19 cellular contexts compared by ENCODE assay signal in the genomic region with DNA sequence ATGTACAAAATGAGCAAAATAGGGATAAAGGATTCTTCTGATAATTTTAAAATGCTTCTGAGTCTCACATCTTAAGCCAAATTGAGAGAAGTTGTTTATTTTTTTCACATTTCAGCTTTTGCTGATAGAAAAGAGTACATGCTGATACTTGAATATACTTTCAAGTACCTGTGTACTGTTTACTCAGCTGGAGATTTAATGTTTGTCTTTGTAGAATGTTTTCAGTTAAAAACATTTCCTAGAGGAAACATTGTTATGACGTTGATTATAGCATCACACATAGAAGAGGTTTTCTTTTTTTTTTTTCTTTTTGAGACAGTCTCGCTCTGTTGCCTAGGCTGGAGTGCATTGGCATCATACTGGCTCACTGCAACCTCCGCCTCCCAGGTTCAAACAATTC. TPM values are rescaled to one million over a fixed set of nuclear protein-coding genes. Genes with fewer than 3 reads are reported as not detected.
DNase-seq lines count a peak whose midpoint lies in the region; ATAC-seq, FAIRE-seq and TF ChIP-seq lines count a peak whose summit lies in the region.
"Had no signal": no experiment of that assay in that cellular context is flagged by ENCODE, and none has a peak within 500 bp of the region (broad histone marks: within the 10 kb centered on the region; RNA-seq: fewer than 3 reads in every experiment).

No MANE protein-coding gene starts in this region.

- no peak overlapping the region for H3K27ac ChIP-seq in CD8-positive, alpha-beta T cell (ENCODE audit: low read depth, low read length)
- H3K27ac ChIP-seq: BLaER1 treated with 17β-estradiol and CSF1 and Interleukin-3, amounts not matched to agents 10 nM and 100 nM had no signal

- H3K9me3 Mint-ChIP-seq in activated CD4-positive, alpha-beta T cell treated with anti-CD3 and anti-CD28 coated beads, Interleukin-2, amount 10 ng/mL, durations not matched to agents 24 days and 14 days, result no peaks in the 10 kb centered on the region
- no peaks in the 10 kb centered on the region for H3K9me3 Mint-ChIP-seq in CD8-positive, alpha-beta T cell
- no peaks in the 10 kb centered on the region for H3K9me3 Mint-ChIP-seq in activated naive CD8-positive, alpha-beta T cell treated with anti-CD3 and anti-CD28 coated beads, Interleukin-2, amount 10 ng/mL, durations not matched to agents 7 days and 5 days
- H3K9me3 Mint-ChIP-seq in natural killer cell treated with Interleukin-12 subunit alpha and Interleukin-12 subunit beta and Interleukin-15 and Interleukin-18, amount 100 ng/mL, for 72 hours, result no peaks in the 10 kb centered on the region
- H3K9me3 Mint-ChIP-seq: HFFc6 had no signal

- no peak for DNase-seq in activated CD4-positive, alpha-beta T cell treated with anti-CD3 and anti-CD28 coated beads, Interleukin-2, amount 10 ng/mL, durations not matched to agents 24 days and 14 days
- no peak for DNase-seq in activated CD4-positive, alpha-beta T cell treated with anti-CD3 and anti-CD28 coated beads for 4 hours
- no peak for DNase-seq in CD8-positive, alpha-beta T cell
- DNase-seq in activated naive CD8-positive, alpha-beta T cell treated with anti-CD3 and anti-CD28 coated beads, Interleukin-2, amount 10 ng/mL, durations not matched to agents 7 days and 5 days, result no peak
- no peak for DNase-seq in natural killer cell treated with Interleukin-12 subunit alpha and Interleukin-12 subunit beta and Interleukin-15 and Interleukin-18, amount 100 ng/mL, for 72 hours (ENCODE audit: low spot score)
- DNase-seq in UCSD-AML1 (lab: John Stamatoyannopoulos, UW; ENCODE audit: unreplicated experiment) (no peak), GM12891 (ENCODE audit: insufficient read length, low spot score) (no peak)
- DNase-seq: HFFc6; KBM-7; NCI-H1048; NCI-H2107; NCI-H226; NCI-H526; NK-92 treated with Interleukin-12 subunit alpha and Interleukin-12 subunit beta, amount 100 ng/mL, for 24 hours; OCI-M1 had no signal

- TF ChIP-seq POLR2A in GM12891 (IDR thresholded peaks at IDR 0.05; ENCODE audit: low read depth, low read length), result no peak

- H3K4me1 ChIP-seq in CD8-positive, alpha-beta T cell (ENCODE audit: insufficient read depth, low read length), result peaks cover 9% of the 10 kb centered on the region

- intact Hi-C loops in activated CD4-positive, alpha-beta T cell treated with anti-CD3 and anti-CD28 coated beads, Interleukin-2, amount 10 ng/mL, durations not matched to agents 24 days and 14 days (cut with micrococcal nuclease), result no loop called here
- intact Hi-C loops in CD8-positive, alpha-beta T cell (cut with DNase I, micrococcal nuclease), result no loop called here

- no peaks in the 10 kb centered on the region for H3K27me3 Mint-ChIP-seq in activated CD4-positive, alpha-beta T cell treated with anti-CD3 and anti-CD28 coated beads, Interleukin-2, amount 10 ng/mL, durations not matched to agents 24 days and 14 days
- H3K27me3 Mint-ChIP-seq in CD8-positive, alpha-beta T cell (ENCODE audit: low read depth), result no peaks in the 10 kb centered on the region
- H3K27me3 Mint-ChIP-seq in activated naive CD8-positive, alpha-beta T cell treated with anti-CD3 and anti-CD28 coated beads, Interleukin-2, amount 10 ng/mL, durations not matched to agents 7 days and 5 days, result no peaks in the 10 kb centered on the region
- no peaks in the 10 kb centered on the region for H3K27me3 Mint-ChIP-seq in natural killer cell treated with Interleukin-12 subunit alpha and Interleukin-12 subunit beta and Interleukin-15 and Interleukin-18, amount 100 ng/mL, for 72 hours

- no peak overlapping the region for H3K4me3 Mint-ChIP-seq in activated CD4-positive, alpha-beta T cell treated with anti-CD3 and anti-CD28 coated beads, Interleukin-2, amount 10 ng/mL, durations not matched to agents 24 days and 14 days
- no peak overlapping the region for H3K4me3 Mint-ChIP-seq in CD8-positive, alpha-beta T cell
- no peak overlapping the region for H3K4me3 Mint-ChIP-seq in activated naive CD8-positive, alpha-beta T cell treated with anti-CD3 and anti-CD28 coated beads, Interleukin-2, amount 10 ng/mL, durations not matched to agents 7 days and 5 days
- H3K4me3 Mint-ChIP-seq in natural killer cell treated with Interleukin-12 subunit alpha and Interleukin-12 subunit beta and Interleukin-15 and Interleukin-18, amount 100 ng/mL, for 72 hours, result no peak overlapping the region
- H3K4me3 Mint-ChIP-seq: HFFc6 had no signal

- peaks cover 7% of the 10 kb centered on the region for H3K36me3 ChIP-seq in CD8-positive, alpha-beta T cell (ENCODE audit: insufficient read depth, low read length)

- H3K4me1 Mint-ChIP-seq in activated CD4-positive, alpha-beta T cell treated with anti-CD3 and anti-CD28 coated beads, Interleukin-2, amount 10 ng/mL, durations not matched to agents 24 days and 14 days, result peaks cover 32% of the 10 kb centered on the region
- H3K4me1 Mint-ChIP-seq in CD8-positive, alpha-beta T cell (ENCODE audit: low read depth), result peaks cover 44% of the 10 kb centered on the region
- peaks cover 15% of the 10 kb centered on the region for H3K4me1 Mint-ChIP-seq in activated naive CD8-positive, alpha-beta T cell treated with anti-CD3 and anti-CD28 coated beads, Interleukin-2, amount 10 ng/mL, durations not matched to agents 7 days and 5 days
- H3K4me1 Mint-ChIP-seq in natural killer cell treated with Interleukin-12 subunit alpha and Interleukin-12 subunit beta and Interleukin-15 and Interleukin-18, amount 100 ng/mL, for 72 hours (ENCODE audit: low read depth in 2 of 2), result peaks cover 12 to 17% of the 10 kb centered on the region in 2 donors

- ATAC-seq in CD8-positive, alpha-beta T cell, result no peak
- no peak for ATAC-seq in activated naive CD8-positive, alpha-beta T cell treated with anti-CD3 and anti-CD28 coated beads, Interleukin-2, amount 10 ng/mL, durations not matched to agents 7 days and 5 days (ENCODE audit: low read depth)
- no peak for ATAC-seq in natural killer cell treated with Interleukin-12 subunit alpha and Interleukin-12 subunit beta and Interleukin-15 and Interleukin-18, amount 100 ng/mL, for 72 hours
- ATAC-seq in GM19463 (IDR thresholded peaks at IDR 0.05; ENCODE audit: unreplicated experiment), result no peak

- no peak for TF ChIP-seq CTCF in CD8-positive, alpha-beta T cell (IDR thresholded peaks at IDR 0.05)

- no peak for FAIRE-seq in GM12891 (lab: Jason Lieb, UNC)

- no peak overlapping the region for H3K4me3 ChIP-seq in CD8-positive, alpha-beta T cell (ENCODE audit: low read depth, low read length)
- H3K4me3 ChIP-seq: BLaER1 treated with 17β-estradiol and CSF1 and Interleukin-3, amounts not matched to agents 10 nM and 100 nM had no signal

- peak overlapping the region; percentile 66 for H3K27ac Mint-ChIP-seq in activated CD4-positive, alpha-beta T cell treated with anti-CD3 and anti-CD28 coated beads, Interleukin-2, amount 10 ng/mL, durations not matched to agents 24 days and 14 days
- peak overlapping the region; percentile 76 for H3K27ac Mint-ChIP-seq in CD8-positive, alpha-beta T cell
- peak overlapping the region; percentile 12 for H3K27ac Mint-ChIP-seq in activated naive CD8-positive, alpha-beta T cell treated with anti-CD3 and anti-CD28 coated beads, Interleukin-2, amount 10 ng/mL, durations not matched to agents 7 days and 5 days
- peak overlapping the region; percentile 6 to 28 for H3K27ac Mint-ChIP-seq in natural killer cell treated with Interleukin-12 subunit alpha and Interleukin-12 subunit beta and Interleukin-15 and Interleukin-18, amount 100 ng/mL, for 72 hours
- H3K27ac Mint-ChIP-seq: HFFc6 had no signal

- no peaks in the 10 kb centered on the region for H3K9me3 ChIP-seq in CD8-positive, alpha-beta T cell (ENCODE audit: low read length)
- H3K9me3 ChIP-seq: BLaER1 treated with 17β-estradiol and CSF1 and Interleukin-3, amounts not matched to agents 10 nM and 100 nM had no signal

- POLR2A ChIA-PET in CD8-positive, alpha-beta T cell (lab: Charles Lee), result interaction anchor here (1.5 kb wide), 1 partner anchor 21 kb away, joined by 3 read pairs; no protein-coding TSS in a partner anchor
- POLR2A ChIA-PET in activated naive CD8-positive, alpha-beta T cell treated with anti-CD3 and anti-CD28 coated beads, Interleukin-2, amount 10 ng/mL, durations not matched to agents 7 days and 5 days (lab: Charles Lee), result no interaction called here

- H3K27me3 ChIP-seq in CD8-positive, alpha-beta T cell (ENCODE audit: insufficient read depth, low read length), result no peaks in the 10 kb centered on the region
- H3K27me3 ChIP-seq: BLaER1 treated with 17β-estradiol and CSF1 and Interleukin-3, amounts not matched to agents 10 nM and 100 nM had no signal

- peaks cover 26% of the 10 kb centered on the region for H3K36me3 Mint-ChIP-seq in activated CD4-positive, alpha-beta T cell treated with anti-CD3 and anti-CD28 coated beads, Interleukin-2, amount 10 ng/mL, durations not matched to agents 24 days and 14 days (ENCODE audit: low read depth)
- H3K36me3 Mint-ChIP-seq in CD8-positive, alpha-beta T cell, result peaks cover 42% of the 10 kb centered on the region
- H3K36me3 Mint-ChIP-seq in activated naive CD8-positive, alpha-beta T cell treated with anti-CD3 and anti-CD28 coated beads, Interleukin-2, amount 10 ng/mL, durations not matched to agents 7 days and 5 days, result peaks cover 18% of the 10 kb centered on the region
- H3K36me3 Mint-ChIP-seq in natural killer cell treated with Interleukin-12 subunit alpha and Interleukin-12 subunit beta and Interleukin-15 and Interleukin-18, amount 100 ng/mL, for 72 hours, result peaks cover 9% of the 10 kb centered on the region

- CTCF ChIA-PET in CD8-positive, alpha-beta T cell (lab: Charles Lee), result interaction anchor here (0.6 to 1.5 kb wide), 4 partner anchors 57 to 356 kb away, joined by 3 to 5 read pairs (median 3); no protein-coding TSS in a partner anchor

RNA-seq across cellular contexts. Expression of a gene that starts 19.7 kb away (rescaled TPM):
- 0.07 and 0.09 TPM in 2 replicates for total RNA-seq in activated CD4-positive, alpha-beta T cell treated with anti-CD3 and anti-CD28 coated beads, Interleukin-2, amount 10 ng/mL, durations not matched to agents 24 days and 14 days
- not detected for total RNA-seq in CD8-positive, alpha-beta T cell
- under 1 TPM in 1 of 2 experiments, not detected in 1; 0.86 TPM for total RNA-seq in activated naive CD8-positive, alpha-beta T cell treated with anti-CD3 and anti-CD28 coated beads, Interleukin-2, amount 10 ng/mL, durations not matched to agents 7 days and 5 days
- under 1 TPM in 1 of 2 donors, not detected in 1; 0.12 TPM for total RNA-seq in natural killer cell treated with Interleukin-12 subunit alpha and Interleukin-12 subunit beta and Interleukin-15 and Interleukin-18, amount 100 ng/mL, for 72 hours
- polyA plus RNA-seq in GM12891 (2012; ENCODE audit: low read depth, missing spikeins), result 0.12 TPM
- total RNA-seq: H4, M059J had no signal

RNA-seq across cellular contexts. Expression of a gene that starts 28.9 kb away (rescaled TPM):
- 7.2 and 8.4 TPM in 2 replicates for total RNA-seq in activated CD4-positive, alpha-beta T cell treated with anti-CD3 and anti-CD28 coated beads, Interleukin-2, amount 10 ng/mL, durations not matched to agents 24 days and 14 days
- total RNA-seq in CD8-positive, alpha-beta T cell, result 1 to 10 TPM; 5.1 to 6.0 TPM
- total RNA-seq in activated naive CD8-positive, alpha-beta T cell treated with anti-CD3 and anti-CD28 coated beads, Interleukin-2, amount 10 ng/mL, durations not matched to agents 7 days and 5 days, result 10 to 100 TPM; 10.8 to 12.5 TPM
- total RNA-seq in natural killer cell treated with Interleukin-12 subunit alpha and Interleukin-12 subunit beta and Interleukin-15 and Interleukin-18, amount 100 ng/mL, for 72 hours, result 10 to 100 TPM; 11.6 to 11.8 TPM
- 6.5 TPM for polyA plus RNA-seq in GM12891 (2012; ENCODE audit: low read depth, missing spikeins)

RNA-seq across cellular contexts. Expression of a gene that starts 48.1 kb away (rescaled TPM):
- 103 and 106 TPM in 2 replicates for total RNA-seq in activated CD4-positive, alpha-beta T cell treated with anti-CD3 and anti-CD28 coated beads, Interleukin-2, amount 10 ng/mL, durations not matched to agents 24 days and 14 days
- 100 to 1,000 TPM; 115 to 119 TPM for total RNA-seq in CD8-positive, alpha-beta T cell
- total RNA-seq in activated naive CD8-positive, alpha-beta T cell treated with anti-CD3 and anti-CD28 coated beads, Interleukin-2, amount 10 ng/mL, durations not matched to agents 7 days and 5 days, result 100 to 1,000 TPM; 110 to 113 TPM
- total RNA-seq in natural killer cell treated with Interleukin-12 subunit alpha and Interleukin-12 subunit beta and Interleukin-15 and Interleukin-18, amount 100 ng/mL, for 72 hours, result 100 to 1,000 TPM in 1 of 2 donors, 10 to 100 TPM in 1; 56.2 to 111 TPM
- 27.0 TPM for polyA plus RNA-seq in GM12891 (2012; ENCODE audit: low read depth, missing spikeins)

Comparison
In these comparisons a context has a peak if more than half of its experiments do, and no peak if none do; other contexts are left out.
1. H3K27ac Mint-ChIP-seq: peak in every context shown above with its lines; median percentile 76 in CD8-positive, alpha-beta T cell; 66 in activated CD4-positive, alpha-beta T cell treated with anti-CD3 and anti-CD28 coated beads, Interleukin-2, amount 10 ng/mL, durations not matched to agents 24 days and 14 days; 17 in natural killer cell treated with Interleukin-12 subunit alpha and Interleukin-12 subunit beta and Interleukin-15 and Interleukin-18, amount 100 ng/mL, for 72 hours; 12 in activated naive CD8-positive, alpha-beta T cell treated with anti-CD3 and anti-CD28 coated beads, Interleukin-2, amount 10 ng/mL, durations not matched to agents 7 days and 5 days.